ENCODE assay signal across 13 cellular contexts in genomic region chr20:17827759-17828559, GRCh38.
DNase-seq lines count a peak whose midpoint lies in the region; ATAC-seq lines count a peak whose summit lies in the region.
"Had no signal": no experiment of that assay in that cellular context is flagged by ENCODE, and none has a peak within 500 bp of the region (broad histone marks: within the 10 kb centered on the region; RNA-seq: fewer than 3 reads in every experiment).

No MANE protein-coding gene starts in this region.

- DNase-seq in cardiac septum (ENCODE audit: low spot score) (peak; percentile 50), left cardiac atrium (no peak), left colon (no peak), posterior vena cava (ENCODE audit: low spot score) (peak; percentile 38), amniotic stem cell (lab: John Stamatoyannopoulos, UW) (no peak), NCI-H2107 (lab: John Stamatoyannopoulos, UW) (no peak), NCI-H446 (lab: John Stamatoyannopoulos, UW) (no peak)
- DNase-seq: ACHN; CD4-positive, CD25-positive, alpha-beta regulatory T cell; DMS53; GF-D8; GOT3; KBM-7 had no signal

- intact Hi-C loops in cardiac septum (cut with DNase I) (no loop called here), left cardiac atrium (cut with DNase I) (no loop called here), left colon (cut with DNase I, micrococcal nuclease) (no loop called here), posterior vena cava (cut with DNase I) (no loop called here)

- ATAC-seq in left cardiac atrium (no peak), left colon (peak; percentile 4)

Comparison
In these comparisons a context has a peak if more than half of its experiments do, and no peak if none do; other contexts are left out.
1. DNase-seq: peak in cardiac septum (single experiment) and posterior vena cava (single experiment); none in left cardiac atrium (single experiment), left colon (0 of 2), amniotic stem cell (single experiment), NCI-H2107 (single experiment) and NCI-H446 (0 of 2).